Comparison of ENCODE assay signal across 18 cellular contexts in genomic region chr20:17605131-17605660, GRCh38. TPM values are rescaled to one million over a fixed set of nuclear protein-coding genes. Genes with fewer than 3 reads are reported as not detected.
A peak's percentile ranks its signal among the peaks of the same experiment; 100 is the strongest.
DNase-seq lines count a peak whose midpoint lies in the region; ATAC-seq, FAIRE-seq and TF ChIP-seq lines count a peak whose summit lies in the region.
"Had no signal": no experiment of that assay in that cellular context is flagged by ENCODE, and none has a peak within 500 bp of the region (broad histone marks: within the 10 kb centered on the region; RNA-seq: fewer than 3 reads in every experiment).

No MANE protein-coding gene starts in this region.

- intact Hi-C loops in CD4-positive, alpha-beta T cell (cut with DNase I, micrococcal nuclease), result no loop called here
- intact Hi-C loops in PC-3 (cut with micrococcal nuclease) (loop anchor here (1.0 to 2.0 kb wide), 2 partner anchors 32 to 68 kb away; no protein-coding TSS in a partner anchor), left colon (cut with DNase I, micrococcal nuclease) (no loop called here), pancreas (cut with DNase I) (no loop called here)

- peaks cover 23% of the 10 kb centered on the region for H3K4me1 ChIP-seq in PC-3 (ENCODE audit: insufficient read depth, low read length)
- peaks cover 45 to 53% (median 51%) of the 10 kb centered on the region in 3 donors for H3K4me1 ChIP-seq in pancreas

- peaks cover 20% of the 10 kb centered on the region for H3K4me1 Mint-ChIP-seq in CD4-positive, alpha-beta T cell (ENCODE audit: low read depth)

- H3K27ac Mint-ChIP-seq in CD4-positive, alpha-beta T cell, result peak overlapping the region; percentile 6
- H3K27ac Mint-ChIP-seq: activated T-helper 1 cell treated with anti-CD3 and anti-CD28 coated beads, Interleukin-12 subunit alpha, Interleukin-12 subunit beta, Interleukin-2, Interleukin-4 antibody, amounts not matched to agents 30 ng/mL and 10 ng/mL and 1 ng/mL, durations not matched to agents 14 hours and 24 hours and 36 hours; IgD-negative memory B cell had no signal

- CTCF ChIA-PET in CD4-positive, alpha-beta T cell (lab: Charles Lee), result no interaction called here
- CTCF ChIA-PET in PC-3 (lab: Charles Lee), result no interaction called here

- no peak overlapping the region for H2AFZ ChIP-seq in PC-3 (ENCODE audit: low read length)

- H3K9me2 ChIP-seq in PC-3 (replicated peaks; ENCODE audit: low read length), result no peaks in the 10 kb centered on the region

- no peak for ATAC-seq in CD4-positive, alpha-beta T cell (ENCODE audit: poor library complexity)
- ATAC-seq in PC-3 (peak; percentile 71), left colon (peak; percentile 76), pancreas (peak; percentile 79 to 89 (median 84)), HG02938 (IDR thresholded peaks at IDR 0.05; ENCODE audit: unreplicated experiment) (no peak), GM18520 (IDR thresholded peaks at IDR 0.05; ENCODE audit: unreplicated experiment) (no peak)
- ATAC-seq in activated CD4-positive, CD25-positive, alpha-beta regulatory T cell treated with anti-CD3 and anti-CD28 coated beads, Interleukin-2, amount 50 U/mL, for 24 hours, result no peak
- ATAC-seq: naive thymus-derived CD4-positive, alpha-beta T cell; right cardiac atrium had no signal

- H3K27me3 Mint-ChIP-seq in CD4-positive, alpha-beta T cell, result no peaks in the 10 kb centered on the region
- H3K27me3 Mint-ChIP-seq: IgD-negative memory B cell; naive thymus-derived CD4-positive, alpha-beta T cell had no signal

- peak overlapping the region; percentile 20 for H3K4me2 ChIP-seq in PC-3 (ENCODE audit: low read length)

- peaks cover 40% of the 10 kb centered on the region for H3K36me3 ChIP-seq in PC-3 (ENCODE audit: low read depth, low read length)
- H3K36me3 ChIP-seq in pancreas, result peaks cover 0 to 23% (median 0%) of the 10 kb centered on the region in 3 donors
- H3K36me3 ChIP-seq: uterus had no signal

- H3K27me3 ChIP-seq in CD4-positive, alpha-beta T cell (ENCODE audit: control insufficient read depth, insufficient read depth, low read length), result no peaks in the 10 kb centered on the region
- no peaks in the 10 kb centered on the region for H3K27me3 ChIP-seq in PC-3 (ENCODE audit: low read length)
- no peaks in the 10 kb centered on the region for H3K27me3 ChIP-seq in pancreas
- H3K27me3 ChIP-seq: uterus had no signal

- H3K4me3 ChIP-seq in PC-3 (ENCODE audit: low read length) (no peak overlapping the region), pancreas (no peak overlapping the region)
- H3K4me3 ChIP-seq: uterus had no signal

- POLR2A ChIA-PET in CD4-positive, alpha-beta T cell (lab: Charles Lee), result no interaction called here
- POLR2A ChIA-PET in PC-3 (lab: Charles Lee; ENCODE audit: unreplicated experiment), result no interaction called here

- H3K4me3 Mint-ChIP-seq in CD4-positive, alpha-beta T cell, result no peak overlapping the region
- H3K4me3 Mint-ChIP-seq: activated T-helper 1 cell treated with anti-CD3 and anti-CD28 coated beads, Interleukin-12 subunit alpha, Interleukin-12 subunit beta, Interleukin-2, Interleukin-4 antibody, amounts not matched to agents 30 ng/mL and 10 ng/mL and 1 ng/mL, durations not matched to agents 14 hours and 24 hours and 36 hours; IgD-negative memory B cell; naive thymus-derived CD4-positive, alpha-beta T cell had no signal

- peaks cover 69% of the 10 kb centered on the region for H3K36me3 Mint-ChIP-seq in CD4-positive, alpha-beta T cell (ENCODE audit: low read depth)

- 10 to 11% methylated on average over 5 of the region's 5 CpGs for WGBS in pancreas, 2 donors

- FAIRE-seq in pancreas (lab: Jason Lieb, UNC), result no peak
- FAIRE-seq: endothelial cell of umbilical vein, H54 had no signal

- no peaks in the 10 kb centered on the region for H3K9me3 ChIP-seq in CD4-positive, alpha-beta T cell (ENCODE audit: control insufficient read depth, low read length)
- H3K9me3 ChIP-seq in PC-3 (ENCODE audit: low read length) (no peaks in the 10 kb centered on the region), pancreas (no peaks in the 10 kb centered on the region)
- H3K9me3 ChIP-seq: uterus had no signal

- peaks cover 10% of the 10 kb centered on the region; the same call in 1 of the 2 replicates for H4K20me1 ChIP-seq in PC-3 (ENCODE audit: low read length)

- H3K27ac ChIP-seq in CD4-positive, alpha-beta T cell (ENCODE audit: low read depth, low read length), result no peak overlapping the region
- 0 out of 2 replicates have a peak overlapping the region, but pooled peaks have one; percentile 9 for H3K27ac ChIP-seq in PC-3 (ENCODE audit: low read length)
- H3K27ac ChIP-seq in pancreas, result peak overlapping the region in 2 of 4 donors; percentile 52 to 57
- H3K27ac ChIP-seq: uterus had no signal

- no peaks in the 10 kb centered on the region for H3K9me3 Mint-ChIP-seq in CD4-positive, alpha-beta T cell
- H3K9me3 Mint-ChIP-seq: activated T-helper 1 cell treated with anti-CD3 and anti-CD28 coated beads, Interleukin-12 subunit alpha, Interleukin-12 subunit beta, Interleukin-2, Interleukin-4 antibody, amounts not matched to agents 30 ng/mL and 10 ng/mL and 1 ng/mL, durations not matched to agents 14 hours and 24 hours and 36 hours; IgD-negative memory B cell; naive thymus-derived CD4-positive, alpha-beta T cell had no signal

- H3K79me2 ChIP-seq in PC-3 (ENCODE audit: low read length), result peaks cover 38% of the 10 kb centered on the region

- TF ChIP-seq CTCF in CD4-positive, alpha-beta T cell (IDR thresholded peaks at IDR 0.05), result no peak
- TF ChIP-seq CTCF in PC-3 (conservative IDR thresholded peaks at IDR 0.05; ENCODE audit: low read depth, low read length), result no peak
- no peak for TF ChIP-seq CTCF in pancreas (IDR thresholded peaks at IDR 0.05)

- no peak overlapping the region for H3K9ac ChIP-seq in PC-3 (ENCODE audit: low read length)

- DNase-seq in CD4-positive, alpha-beta T cell, result no peak
- DNase-seq in PC-3 (peak; percentile 75), left colon (no peak), pancreas (peak in 4 of 6 donors; percentile 51 to 78 (median 73))
- DNase-seq in activated effector memory CD4-positive, alpha-beta T cell treated with Interleukin-2 at 50 U/mL for 16 hours, result no peak
- DNase-seq: activated CD4-positive, alpha-beta T cell treated with anti-CD3 and anti-CD28 coated beads, Interleukin-2, amount 50 U/mL, for 1 hour; naive thymus-derived CD4-positive, alpha-beta T cell; NCI-H1048; right cardiac atrium; stimulated activated CD4-positive, alpha-beta T cell treated with anti-CD3 and anti-CD28 coated beads, Interleukin-4, amount 100 ng/mL, for 4 hours; uterus had no signal

- H3F3A ChIP-seq in PC-3 (ENCODE audit: low read length, unreplicated experiment), result peaks cover 9% of the 10 kb centered on the region

- no TSS peak for BruUV-seq in PC-3 (replicated peaks; lab: Mats Ljungman, UMichigan)

RNA-seq across cellular contexts. Expression of gene DSTN, which starts 35.3 kb away (rescaled TPM):
- 10 to 100 TPM; 36.0 to 38.9 TPM for total RNA-seq in CD4-positive, alpha-beta T cell
- total RNA-seq in PC-3 (2014; rRNA removed) (177 and 182 TPM in 2 replicates), left colon (100 to 1,000 TPM; 266 to 374 TPM), pancreas (100 to 1,000 TPM; 172 to 192 (median 182) TPM)
- polyA plus RNA-seq in pancreas, result 100 to 1,000 TPM; 138 to 242 TPM

Comparison
In these comparisons a context has a peak if more than half of its experiments do, and no peak if none do; other contexts are left out.
1. ATAC-seq: peak in PC-3 (single experiment), left colon (single experiment) and pancreas (4 of 4); none in CD4-positive, alpha-beta T cell (single experiment), HG02938 (single experiment), GM18520 (single experiment) and activated CD4-positive, CD25-positive, alpha-beta regulatory T cell treated with anti-CD3 and anti-CD28 coated beads, Interleukin-2, amount 50 U/mL, for 24 hours (0 of 2).
2. DNase-seq: peak in PC-3 (single experiment) and pancreas (4 of 6); none in CD4-positive, alpha-beta T cell (0 of 10), left colon (0 of 2) and activated effector memory CD4-positive, alpha-beta T cell treated with Interleukin-2 at 50 U/mL for 16 hours (single experiment).